Comparison of ENCODE assay signal across 28 cellular contexts in genomic region chr1:39363267-39363666, GRCh38.
A peak's percentile ranks its signal among the peaks of the same experiment; 100 is the strongest.
DNase-seq lines count a peak whose midpoint lies in the region; ATAC-seq, FAIRE-seq and TF ChIP-seq lines count a peak whose summit lies in the region.
"Had no signal": no experiment of that assay in that cellular context is flagged by ENCODE, and none has a peak within 500 bp of the region (broad histone marks: within the 10 kb centered on the region; RNA-seq: fewer than 3 reads in every experiment).

No MANE protein-coding gene starts in this region.

- TF ChIP-seq RAD21 in IMR-90 (IDR thresholded peaks at IDR 0.05; ENCODE audit: low read length) (no peak), K562 (CRISPR knock-in tag; conservative IDR thresholded peaks at IDR 0.05 in 1 of 2, IDR thresholded peaks at IDR 0.05 in 1 of 2) (no peak)

- no peaks in the 10 kb centered on the region for H3K9me3 Mint-ChIP-seq in activated naive CD4-positive, alpha-beta T cell treated with anti-CD3 and anti-CD28 coated beads, Interleukin-2, amount 50 U/mL, for 24 hours
- H3K9me3 Mint-ChIP-seq in stimulated activated naive CD8-positive, alpha-beta T cell treated with anti-CD3 and anti-CD28 coated beads, Interleukin-15, amount 100 ng/mL, for 72 hours, result no peaks in the 10 kb centered on the region
- H3K9me3 Mint-ChIP-seq: CD4-positive, CD25-positive, alpha-beta regulatory T cell; GM23338; IgD-negative memory B cell had no signal

- H3K27me3 ChIP-seq in IMR-90 (ENCODE audit: control insufficient read depth, insufficient read depth, low read length) (no peaks in the 10 kb centered on the region), K562 (ENCODE audit: control insufficient read depth in 2 of 2, insufficient read depth in 2 of 2, low read length in 2 of 2) (no peaks in the 10 kb centered on the region), parathyroid adenoma (ENCODE audit: control insufficient read depth, insufficient read depth, low read length) (no peaks in the 10 kb centered on the region)
- H3K27me3 ChIP-seq: BE2C had no signal

- CTCF ChIA-PET in IMR-90 (lab: Yijun Ruan, JAX), result interaction anchor here (1.2 kb wide), 1 partner anchor 10 kb away, joined by 5 read pairs; no protein-coding TSS in a partner anchor
- CTCF ChIA-PET in K562 (lab: Yijun Ruan, JAX; ENCODE audit: low intra/inter-chr PET ratio), result no interaction called here

- FAIRE-seq in K562 (lab: Jason Lieb, UNC), result no peak
- FAIRE-seq: GM12878, HTR-8/SVneo had no signal

- H3K4me1 Mint-ChIP-seq in activated naive CD4-positive, alpha-beta T cell treated with anti-CD3 and anti-CD28 coated beads, Interleukin-2, amount 50 U/mL, for 24 hours, result no peaks in the 10 kb centered on the region
- peaks cover 6% of the 10 kb centered on the region for H3K4me1 Mint-ChIP-seq in stimulated activated naive CD8-positive, alpha-beta T cell treated with anti-CD3 and anti-CD28 coated beads, Interleukin-15, amount 100 ng/mL, for 72 hours
- H3K4me1 Mint-ChIP-seq: GM23338, IgD-negative memory B cell had no signal

- no peaks in the 10 kb centered on the region for H3K27me3 Mint-ChIP-seq in activated naive CD4-positive, alpha-beta T cell treated with anti-CD3 and anti-CD28 coated beads, Interleukin-2, amount 50 U/mL, for 24 hours
- no peaks in the 10 kb centered on the region for H3K27me3 Mint-ChIP-seq in stimulated activated naive CD8-positive, alpha-beta T cell treated with anti-CD3 and anti-CD28 coated beads, Interleukin-15, amount 100 ng/mL, for 72 hours
- H3K27me3 Mint-ChIP-seq: CD4-positive, CD25-positive, alpha-beta regulatory T cell; IgD-negative memory B cell had no signal

- H3K9me3 ChIP-seq in IMR-90 (ENCODE audit: control insufficient read depth, insufficient read depth, low read length) (no peaks in the 10 kb centered on the region), K562 (replicated peaks; ENCODE audit: control insufficient read depth, insufficient read depth, low read depth, low read length) (no peaks in the 10 kb centered on the region), parathyroid adenoma (ENCODE audit: control insufficient read depth, low read length) (no peaks in the 10 kb centered on the region)
- H3K9me3 ChIP-seq: BE2C, Caco-2, HAP-1 had no signal

- H3K79me1 ChIP-seq in IMR-90 (ENCODE audit: low read depth in 1 of 2, low read length in 2 of 2), result peaks cover 8 to 29% of the 10 kb centered on the region in 2 experiments

- H3K27ac ChIP-seq in IMR-90 (ENCODE audit: insufficient read depth, low read length), result no peak overlapping the region
- no peak overlapping the region for H3K27ac ChIP-seq in K562 (ENCODE audit: extremely low read depth, low read depth, low read length)
- H3K27ac ChIP-seq in parathyroid adenoma, result peak overlapping the region; percentile 97
- H3K27ac ChIP-seq: RWPE1 had no signal

- H3K9me1 ChIP-seq in IMR-90 (ENCODE audit: insufficient read depth, low read length) (no peaks in the 10 kb centered on the region; the same call in 1 of the 2 replicates), K562 (ENCODE audit: control insufficient read depth, insufficient read depth, low read length) (no peaks in the 10 kb centered on the region)

- TF ChIP-seq EP300 in K562 (IDR thresholded peaks at IDR 0.05; ENCODE audit: low read length), result no peak

- H2AFZ ChIP-seq in IMR-90 (replicated peaks; ENCODE audit: low read length, poor library complexity) (no peak overlapping the region), K562 (ENCODE audit: low read depth, low read length) (no peak overlapping the region), parathyroid adenoma (no peak overlapping the region)
- H2AFZ ChIP-seq: GM23338 had no signal

- H4K20me1 ChIP-seq in IMR-90 (ENCODE audit: insufficient read depth, low read length) (no peaks in the 10 kb centered on the region), K562 (replicated peaks; ENCODE audit: control insufficient read depth, insufficient read depth, low read length) (no peaks in the 10 kb centered on the region; the same call in 1 of the 2 replicates)

- BruUV-seq in IMR-90 (replicated peaks; lab: Mats Ljungman, UMichigan) (no TSS peak), K562 (replicated peaks; lab: Mats Ljungman, UMichigan) (no TSS peak)

- no peak overlapping the region for H2BK15ac ChIP-seq in IMR-90 (ENCODE audit: low read depth, low read length)

- in situ Hi-C loops in IMR-90 (cut with MboI; ENCODE audit: low sequenced_read_pairs), result no loop called here
- in situ Hi-C loops in K562 (cut with MboI), result no loop called here

- ATAC-seq in IMR-90 (ENCODE audit: low read depth) (no peak), K562 (no peak), GM19023 (IDR thresholded peaks at IDR 0.05; ENCODE audit: unreplicated experiment) (no peak)
- ATAC-seq in stimulated activated naive CD8-positive, alpha-beta T cell treated with anti-CD3 and anti-CD28 coated beads, Interleukin-15, amount 100 ng/mL, for 72 hours, result no peak
- ATAC-seq: GM12878, GM23338 had no signal

- H2BK5ac ChIP-seq in IMR-90 (ENCODE audit: low read depth, low read length, poor library complexity, severe bottlenecking), result no peak overlapping the region

- peak overlapping the region; percentile 3 for H3K27ac Mint-ChIP-seq in activated naive CD4-positive, alpha-beta T cell treated with anti-CD3 and anti-CD28 coated beads, Interleukin-2, amount 50 U/mL, for 24 hours
- H3K27ac Mint-ChIP-seq in stimulated activated naive CD8-positive, alpha-beta T cell treated with anti-CD3 and anti-CD28 coated beads, Interleukin-15, amount 100 ng/mL, for 72 hours, result peak overlapping the region in 1 of 2 donors; percentile 47
- H3K27ac Mint-ChIP-seq: GM23338, IgD-negative memory B cell had no signal

- H3K4ac ChIP-seq in IMR-90 (ENCODE audit: low read depth, low read length), result no peak overlapping the region

- no peak for TF ChIP-seq POLR2A in IMR-90 (IDR thresholded peaks at IDR 0.05; ENCODE audit: low read depth, low read length)
- no peak for TF ChIP-seq POLR2A in K562 (conservative IDR thresholded peaks at IDR 0.05)

- no peak overlapping the region for H2BK120ac ChIP-seq in IMR-90 (ENCODE audit: low read depth, low read length)

- H3K56ac ChIP-seq in IMR-90 (ENCODE audit: extremely low read depth, insufficient read depth, low read length), result no peak overlapping the region

- no peak overlapping the region for H3K14ac ChIP-seq in IMR-90 (replicated peaks; ENCODE audit: low read depth, low read length)

- H3K4me2 ChIP-seq in IMR-90 (ENCODE audit: low read depth, low read length) (no peak overlapping the region), K562 (ENCODE audit: insufficient read depth, low read length) (no peak overlapping the region), parathyroid adenoma (ENCODE audit: low read length) (no peak overlapping the region)
- H3K4me2 ChIP-seq: GM23338 had no signal

- dilution Hi-C loops in IMR-90 (cut with HindIII; ENCODE audit: low sequenced_read_pairs, unreplicated experiment), result loop anchor here (25.0 kb wide), 1 partner anchor 99 kb away; no protein-coding TSS in a partner anchor

- no CpG with 5 or more reads among the region's 2 CpGs for WGBS in IMR-90 (ENCODE audit: extremely low coverage in 2 of 2, insufficient read length in 1 of 2), 2 experiments
- 91% methylated on average over 1 of the region's 2 CpGs for WGBS in K562 (ENCODE audit: insufficient coverage, low coverage, missing lambda C conversion rate)

- no peak overlapping the region for H3K9ac ChIP-seq in IMR-90 (ENCODE audit: low read depth, low read length)
- no peak overlapping the region for H3K9ac ChIP-seq in K562 (ENCODE audit: insufficient read depth in 1 of 2, low read depth in 2 of 2, low read length in 2 of 2)
- H3K9ac ChIP-seq in parathyroid adenoma, result no peak overlapping the region

- H3K4me3 ChIP-seq in IMR-90 (ENCODE audit: insufficient read depth, low read depth, low read length), result no peak overlapping the region
- no peak overlapping the region for H3K4me3 ChIP-seq in K562
- no peak overlapping the region for H3K4me3 ChIP-seq in parathyroid adenoma (ENCODE audit: low read depth, low read length)
- H3K4me3 ChIP-seq: GM12878, GM23338, HAP-1 had no signal

- no peak overlapping the region for H2BK20ac ChIP-seq in IMR-90 (ENCODE audit: low read depth, low read length)

- H4K91ac ChIP-seq in IMR-90 (ENCODE audit: insufficient read depth, low read depth, low read length), result no peak overlapping the region

- no peaks in the 10 kb centered on the region for H3K79me2 ChIP-seq in K562 (ENCODE audit: control insufficient read depth, insufficient read depth, low read length)
- peaks cover 3% of the 10 kb centered on the region for H3K79me2 ChIP-seq in parathyroid adenoma

- H3K36me3 ChIP-seq in IMR-90 (ENCODE audit: control insufficient read depth, insufficient read depth, low read length), result peaks cover 35% of the 10 kb centered on the region
- H3K36me3 ChIP-seq in K562 (ENCODE audit: control insufficient read depth, insufficient read depth, low read length), result peaks cover 69% of the 10 kb centered on the region
- H3K36me3 ChIP-seq in parathyroid adenoma (ENCODE audit: control insufficient read depth, insufficient read depth, low read length), result peaks cover 7% of the 10 kb centered on the region
- H3K36me3 ChIP-seq: BE2C, HAP-1 had no signal

- no peak overlapping the region for H3K23ac ChIP-seq in IMR-90 (ENCODE audit: low read depth, low read length)

- intact Hi-C loops in IMR-90 (cut with micrococcal nuclease), result no loop called here
- intact Hi-C loops in K562 (cut with micrococcal nuclease), result no loop called here

- no peak overlapping the region for H4K5ac ChIP-seq in IMR-90 (ENCODE audit: low read depth, low read length)

- H2AK5ac ChIP-seq in IMR-90 (ENCODE audit: low read depth, low read length), result no peak overlapping the region

- no peak overlapping the region for H3K4me3 Mint-ChIP-seq in activated naive CD4-positive, alpha-beta T cell treated with anti-CD3 and anti-CD28 coated beads, Interleukin-2, amount 50 U/mL, for 24 hours
- H3K4me3 Mint-ChIP-seq in stimulated activated naive CD8-positive, alpha-beta T cell treated with anti-CD3 and anti-CD28 coated beads, Interleukin-15, amount 100 ng/mL, for 72 hours, result no peak overlapping the region
- H3K4me3 Mint-ChIP-seq: CD4-positive, CD25-positive, alpha-beta regulatory T cell; GM23338; IgD-negative memory B cell had no signal

- no peak overlapping the region for H4K8ac ChIP-seq in IMR-90 (ENCODE audit: low read depth in 2 of 2, low read length in 2 of 2)

- DNase-seq in activated naive CD4-positive, alpha-beta T cell treated with anti-CD3 and anti-CD28 coated beads, Interleukin-2, amount 50 U/mL, for 16 hours, result no peak
- DNase-seq in IMR-90 (no peak), K562 (ENCODE audit: extremely low read depth in 1 of 4, low spot score in 3 of 4) (no peak)
- DNase-seq in stimulated activated naive CD8-positive, alpha-beta T cell treated with anti-CD3 and anti-CD28 coated beads, Interleukin-15, amount 100 ng/mL, for 72 hours, result no peak
- DNase-seq: BE2C; Caco-2; CD4-positive, CD25-positive, alpha-beta regulatory T cell; DMS 273 treated with DMSO at 0.1 percent for 48 hours; DMS79 treated with DMSO at 0.1 percent for 48 hours; Karpas-422; MV-4-11; NCI-H1105 treated with DMSO at 0.1 percent for 48 hours; NCI-H2081; NCI-H2171; NCI-H345; NCI-H524; NCI-H774; NK-92 treated with Interleukin-12 subunit alpha and Interleukin-12 subunit beta, amount 100 ng/mL, for 24 hours; SHP77 treated with DMSO at 0.1 percent for 48 hours had no signal

- no peaks in the 10 kb centered on the region for H3K4me1 ChIP-seq in IMR-90 (ENCODE audit: control insufficient read depth, insufficient read depth, low read length)
- no peaks in the 10 kb centered on the region for H3K4me1 ChIP-seq in K562 (replicated peaks in 1 of 2; ENCODE audit: control insufficient read depth in 2 of 2, insufficient read depth in 2 of 2, low read length in 2 of 2)
- H3K4me1 ChIP-seq in parathyroid adenoma, result peaks cover 29% of the 10 kb centered on the region
- H3K4me1 ChIP-seq: BE2C, Caco-2, HAP-1 had no signal

- H3K18ac ChIP-seq in IMR-90 (ENCODE audit: low read depth, low read length), result no peak overlapping the region

- no peak overlapping the region for H2AK9ac ChIP-seq in IMR-90 (replicated peaks; ENCODE audit: low read depth, low read length, poor library complexity)

- TF ChIP-seq CTCF in IMR-90 (conservative IDR thresholded peaks at IDR 0.05; ENCODE audit: low read depth, low read length) (no peak), K562 (IDR thresholded peaks at IDR 0.05 in 2 of 3, conservative IDR thresholded peaks at IDR 0.05 in 1 of 3; ENCODE audit: insufficient read depth in 2 of 3, low read depth in 1 of 3, low read length in 3 of 3) (no peak), parathyroid adenoma (IDR thresholded peaks at IDR 0.05) (no peak)

- peaks cover 16% of the 10 kb centered on the region for H3K36me3 Mint-ChIP-seq in activated naive CD4-positive, alpha-beta T cell treated with anti-CD3 and anti-CD28 coated beads, Interleukin-2, amount 50 U/mL, for 24 hours

- POLR2A ChIA-PET in IMR-90 (lab: Charles Lee; ENCODE audit: unreplicated experiment) (no interaction called here), K562 (lab: Yijun Ruan, JAX) (no interaction called here)
